ENCODE assay signal across 25 cellular contexts in genomic region chr12:80967565-80967964, GRCh38. TPM values are rescaled to one million over a fixed set of nuclear protein-coding genes. Genes with fewer than 3 reads are reported as not detected.
DNase-seq lines count a peak whose midpoint lies in the region; ATAC-seq, FAIRE-seq and TF ChIP-seq lines count a peak whose summit lies in the region.
"Had no signal": no experiment of that assay in that cellular context is flagged by ENCODE, and none has a peak within 500 bp of the region (broad histone marks: within the 10 kb centered on the region; RNA-seq: fewer than 3 reads in every experiment).

No MANE protein-coding gene starts in this region.

- H3K27ac ChIP-seq in HepG2 (ENCODE audit: extremely low read length, insufficient read depth, low read length), result no peak overlapping the region
- no peak overlapping the region for H3K27ac ChIP-seq in right lobe of liver
- H3K27ac ChIP-seq in IMR-90 (ENCODE audit: insufficient read depth, low read length), result no peak overlapping the region
- H3K27ac ChIP-seq in hepatocyte, result no peak overlapping the region
- H3K27ac ChIP-seq: 22Rv1, BLaER1 had no signal

- H2AK5ac ChIP-seq in IMR-90 (ENCODE audit: low read depth, low read length), result no peak overlapping the region

- no peak for DNase-seq in HepG2 (ENCODE audit: low spot score)
- DNase-seq in right lobe of liver, result no peak
- no peak for DNase-seq in IMR-90
- DNase-seq in hepatocyte (ENCODE audit: low spot score), result no peak
- DNase-seq in NCI-H1417 treated with DMSO at 0.1 percent for 48 hours (lab: John Stamatoyannopoulos, UW), result no peak
- DNase-seq: ACHN; BE2C; C1 segment of cervical spinal cord; Caco-2; Calu3; CD4-positive, alpha-beta T cell; CD8-positive, alpha-beta T cell; DMS153; DMS53; DMS79; DND-41; EL; GDM1 had no signal

- TF ChIP-seq CTCF in HepG2 (CRISPR knock-in tag; IDR thresholded peaks at IDR 0.05), result no peak
- no peak for TF ChIP-seq CTCF in right lobe of liver (IDR thresholded peaks at IDR 0.05)
- TF ChIP-seq CTCF in IMR-90 (conservative IDR thresholded peaks at IDR 0.05; ENCODE audit: low read depth, low read length), result no peak
- TF ChIP-seq CTCF in hepatocyte (IDR thresholded peaks at IDR 0.05; ENCODE audit: poor library complexity), result no peak

- no peaks in the 10 kb centered on the region for H3K79me1 ChIP-seq in IMR-90 (ENCODE audit: low read depth in 1 of 2, low read length in 2 of 2)

- H3K4me1 ChIP-seq in HepG2 (ENCODE audit: insufficient read depth, low read length) (no peaks in the 10 kb centered on the region), right lobe of liver (no peaks in the 10 kb centered on the region), IMR-90 (ENCODE audit: control insufficient read depth, insufficient read depth, low read length) (no peaks in the 10 kb centered on the region), hepatocyte (ENCODE audit: insufficient read depth) (no peaks in the 10 kb centered on the region)
- H3K4me1 ChIP-seq: BE2C, BLaER1, Caco-2 had no signal

- H3K9me1 ChIP-seq in IMR-90 (ENCODE audit: insufficient read depth, low read length), result no peaks in the 10 kb centered on the region

- no peaks in the 10 kb centered on the region for H3K36me3 ChIP-seq in HepG2 (replicated peaks in 1 of 2; ENCODE audit: control insufficient read depth in 1 of 2, insufficient read depth in 2 of 2, low read length in 2 of 2)
- no peaks in the 10 kb centered on the region for H3K36me3 ChIP-seq in right lobe of liver
- H3K36me3 ChIP-seq in IMR-90 (ENCODE audit: control insufficient read depth, insufficient read depth, low read length), result no peaks in the 10 kb centered on the region
- no peaks in the 10 kb centered on the region for H3K36me3 ChIP-seq in hepatocyte (replicated peaks; ENCODE audit: insufficient read depth, low read depth)
- H3K36me3 ChIP-seq: BE2C, BLaER1 had no signal

- no peak overlapping the region for H4K8ac ChIP-seq in IMR-90 (ENCODE audit: low read depth in 2 of 2, low read length in 2 of 2)

- in situ Hi-C loops in HepG2 (cut with HindIII; ENCODE audit: extremely low pct_ligation_motif_present, low pct_unique_long_range_greater_than_20kb) (no loop called here), IMR-90 (cut with MboI; ENCODE audit: low sequenced_read_pairs) (no loop called here)

- no peak overlapping the region for H3K9ac ChIP-seq in HepG2 (ENCODE audit: insufficient read depth, low read depth, low read length)
- no peak overlapping the region for H3K9ac ChIP-seq in IMR-90 (ENCODE audit: low read depth, low read length)
- H3K9ac ChIP-seq: BLaER1 had no signal

- H2BK15ac ChIP-seq in IMR-90 (ENCODE audit: low read depth, low read length), result no peak overlapping the region

- 18% methylated on average over 3 of the region's 3 CpGs for WGBS in HepG2 (ENCODE audit: low lambda C conversion rate)
- WGBS in right lobe of liver (ENCODE audit: insufficient coverage, low coverage, low lambda C conversion rate, missing lambda C conversion rate), result 70% methylated on average over 3 of the region's 3 CpGs
- WGBS in IMR-90 (ENCODE audit: extremely low coverage in 2 of 2, insufficient read length in 1 of 2), 2 experiments, result no CpG with 5 or more reads among the region's 3 CpGs
- WGBS in hepatocyte (ENCODE audit: low lambda C conversion rate, missing lambda C conversion rate), result 82% methylated on average over 3 of the region's 3 CpGs

- dilution Hi-C loops in IMR-90 (cut with HindIII; ENCODE audit: low sequenced_read_pairs, unreplicated experiment), result no loop called here

- H3K56ac ChIP-seq in IMR-90 (ENCODE audit: extremely low read depth, insufficient read depth, low read length), result no peak overlapping the region

- H2BK20ac ChIP-seq in IMR-90 (ENCODE audit: low read depth, low read length), result no peak overlapping the region

- H3K79me2 ChIP-seq in HepG2 (ENCODE audit: insufficient read depth, low read length) (no peaks in the 10 kb centered on the region), hepatocyte (no peaks in the 10 kb centered on the region)

- no peak overlapping the region for H3K14ac ChIP-seq in IMR-90 (replicated peaks; ENCODE audit: low read depth, low read length)

- H3K9me3 ChIP-seq in HepG2 (ENCODE audit: low read length), result no peaks in the 10 kb centered on the region
- H3K9me3 ChIP-seq in right lobe of liver, result no peaks in the 10 kb centered on the region
- H3K9me3 ChIP-seq in IMR-90 (ENCODE audit: control insufficient read depth, insufficient read depth, low read length), result no peaks in the 10 kb centered on the region
- H3K9me3 ChIP-seq in hepatocyte (ENCODE audit: low read depth), result no peaks in the 10 kb centered on the region
- H3K9me3 ChIP-seq: BE2C, BLaER1, Caco-2 had no signal

- H3K27me3 ChIP-seq in HepG2 (ENCODE audit: control insufficient read depth in 1 of 2, insufficient read depth in 2 of 2, low read length in 2 of 2), result no peaks in the 10 kb centered on the region
- no peaks in the 10 kb centered on the region for H3K27me3 ChIP-seq in right lobe of liver
- no peaks in the 10 kb centered on the region; the same call in 1 of the 2 replicates for H3K27me3 ChIP-seq in IMR-90 (ENCODE audit: control insufficient read depth, insufficient read depth, low read length)
- H3K27me3 ChIP-seq in hepatocyte, result no peaks in the 10 kb centered on the region
- H3K27me3 ChIP-seq: BLaER1 had no signal

- H3K4me2 ChIP-seq in HepG2 (ENCODE audit: low read depth, low read length) (no peak overlapping the region), IMR-90 (ENCODE audit: low read depth, low read length) (no peak overlapping the region), hepatocyte (no peak overlapping the region)
- H3K4me2 ChIP-seq: BLaER1 had no signal

- H3K4me3 ChIP-seq in HepG2 (replicated peaks in 1 of 3; ENCODE audit: insufficient read depth in 1 of 3, low read depth in 2 of 3, low read length in 3 of 3) (no peak overlapping the region), right lobe of liver (no peak overlapping the region), IMR-90 (ENCODE audit: insufficient read depth, low read depth, low read length) (no peak overlapping the region), hepatocyte (no peak overlapping the region)
- H3K4me3 ChIP-seq: BLaER1, GM12878 had no signal

- H2BK5ac ChIP-seq in IMR-90 (ENCODE audit: low read depth, low read length, poor library complexity, severe bottlenecking), result no peak overlapping the region

- TF ChIP-seq RAD21 in HepG2 (CRISPR knock-in tag; IDR thresholded peaks at IDR 0.05) (no peak), IMR-90 (IDR thresholded peaks at IDR 0.05; ENCODE audit: low read length) (no peak)

- H4K5ac ChIP-seq in IMR-90 (ENCODE audit: low read depth, low read length), result no peak overlapping the region

- H2AFZ ChIP-seq in HepG2 (ENCODE audit: low read length), result no peak overlapping the region
- no peak overlapping the region for H2AFZ ChIP-seq in IMR-90 (replicated peaks; ENCODE audit: low read length, poor library complexity)
- H2AFZ ChIP-seq in hepatocyte, result no peak overlapping the region

- BruUV-seq in HepG2 (replicated peaks; lab: Mats Ljungman, UMichigan) (no TSS peak), IMR-90 (replicated peaks; lab: Mats Ljungman, UMichigan) (no TSS peak)

- intact Hi-C loops in HepG2 (cut with micrococcal nuclease; ENCODE audit: unreplicated experiment) (no loop called here), right lobe of liver (cut with DNase I) (no loop called here), IMR-90 (cut with micrococcal nuclease) (no loop called here)

- no peak for ATAC-seq in HepG2
- ATAC-seq in right lobe of liver, result no peak
- ATAC-seq in IMR-90 (ENCODE audit: low read depth), result no peak
- ATAC-seq: CD8-positive, alpha-beta T cell; GM12878 had no signal

- no peaks in the 10 kb centered on the region for H4K20me1 ChIP-seq in HepG2 (ENCODE audit: insufficient read depth, low read length)
- no peaks in the 10 kb centered on the region for H4K20me1 ChIP-seq in IMR-90 (ENCODE audit: insufficient read depth, low read length)
- H4K20me1 ChIP-seq in hepatocyte (ENCODE audit: insufficient read depth, poor library complexity, severe bottlenecking), result no peaks in the 10 kb centered on the region
- H4K20me1 ChIP-seq: BLaER1 had no signal

- no peak overlapping the region for H4K91ac ChIP-seq in IMR-90 (ENCODE audit: insufficient read depth, low read depth, low read length)

- no peak overlapping the region for H3K4ac ChIP-seq in IMR-90 (ENCODE audit: low read depth, low read length)

- POLR2A ChIA-PET in HepG2 (lab: Yijun Ruan, JAX) (no interaction called here), IMR-90 (lab: Charles Lee; ENCODE audit: unreplicated experiment) (no interaction called here)

- TF ChIP-seq EP300 in HepG2 (IDR thresholded peaks at IDR 0.05; ENCODE audit: low read depth in 2 of 2, low read length in 2 of 2) (no peak), HepG2 (CRISPR knock-in tag; IDR thresholded peaks at IDR 0.05; ENCODE audit: borderline replicate concordance) (no peak)

- CTCF ChIA-PET in HepG2 (lab: Yijun Ruan, JAX; ENCODE audit: low intra/inter-chr PET ratio, low total read pairs), result no interaction called here
- CTCF ChIA-PET in IMR-90 (lab: Yijun Ruan, JAX), result no interaction called here

- no peaks in the 10 kb centered on the region for H3K9me2 ChIP-seq in hepatocyte (replicated peaks; ENCODE audit: insufficient read depth)

- no peak overlapping the region for H3K18ac ChIP-seq in IMR-90 (ENCODE audit: low read depth, low read length)

- no peak overlapping the region for H2AK9ac ChIP-seq in IMR-90 (replicated peaks; ENCODE audit: low read depth, low read length, poor library complexity)

- FAIRE-seq in HepG2 (lab: Jason Lieb, UNC), result no peak
- FAIRE-seq: D721Med, GM12878, GM12892, GM18507 had no signal

- TF ChIP-seq POLR2A in HepG2 (IDR thresholded peaks at IDR 0.05; ENCODE audit: insufficient read depth in 1 of 2, low read depth in 2 of 2, low read length in 2 of 2), result no peak
- no peak for TF ChIP-seq POLR2A in right lobe of liver (IDR thresholded peaks at IDR 0.05)
- no peak for TF ChIP-seq POLR2A in IMR-90 (IDR thresholded peaks at IDR 0.05; ENCODE audit: low read depth, low read length)

- no peak overlapping the region for H3K23ac ChIP-seq in IMR-90 (ENCODE audit: low read depth, low read length)

- H2BK120ac ChIP-seq in IMR-90 (ENCODE audit: low read depth, low read length), result no peak overlapping the region

RNA-seq across cellular contexts. Expression of gene LIN7A, which starts 29.8 kb away (rescaled TPM):
- 18.5 and 31.9 TPM in 2 replicates for total RNA-seq in HepG2 (2016; rRNA removed; fragmentation: Illumina TruSeq; extraction: Trizol)
- total RNA-seq in HepG2 (2016; cell fraction: cytosol; rRNA removed; fragmentation: Illumina TruSeq; extraction: Trizol; ENCODE audit: low read depth), result 4.5 and 5.5 TPM in 2 replicates
- total RNA-seq in HepG2 (2016; cell fraction: insoluble cytoplasmic fraction; rRNA removed; fragmentation: Illumina TruSeq; extraction: Trizol), result 18.8 and 29.3 TPM in 2 replicates
- 6.1 and 6.3 TPM in 2 replicates for total RNA-seq in HepG2 (2016; cell fraction: membrane; rRNA removed; fragmentation: Illumina TruSeq; extraction: Trizol)
- 15.4 and 20.0 TPM in 2 replicates for total RNA-seq in HepG2 (2016; cell fraction: nucleus; rRNA removed; fragmentation: Illumina TruSeq; extraction: Trizol)
- 14.4 and 19.2 TPM in 2 replicates for polyA plus RNA-seq in HepG2 (2011; rRNA removed)
- 13.9 and 17.2 TPM in 2 replicates for polyA plus RNA-seq in HepG2 (2011; cell fraction: cytosol; rRNA removed)
- polyA plus RNA-seq in HepG2 (2011; cell fraction: nucleus; rRNA removed), result 10.1 and 11.0 TPM in 2 replicates
- polyA plus RNA-seq in HepG2 (2012), result 17.4 and 20.6 TPM in 2 replicates
- polyA plus RNA-seq in HepG2 (2016; cell fraction: cytosol; fragmentation: Illumina TruSeq; extraction: Trizol; ENCODE audit: low read depth), result 3.4 and 3.8 TPM in 2 replicates
- 25.6 and 26.5 TPM in 2 replicates for polyA plus RNA-seq in HepG2 (2016; cell fraction: insoluble cytoplasmic fraction; fragmentation: Illumina TruSeq; extraction: Trizol; ENCODE audit: low read depth)
- 4.4 and 5.9 TPM in 2 replicates for polyA plus RNA-seq in HepG2 (2016; cell fraction: membrane; fragmentation: Illumina TruSeq; extraction: Trizol; ENCODE audit: low read depth)
- 16.7 and 18.0 TPM in 2 replicates for polyA plus RNA-seq in HepG2 (2016; cell fraction: nucleus; fragmentation: Illumina TruSeq; extraction: Trizol; ENCODE audit: insufficient read depth, low read depth)
- 13.0 TPM in 1 of 2 replicates, not detected in the other for polyA minus RNA-seq in HepG2 (2011; rRNA and poly(A)+ RNA removed; ENCODE audit: low replicate concordance)
- 15.1 and 15.6 TPM in 2 replicates for polyA minus RNA-seq in HepG2 (2011; cell fraction: cytosol; rRNA and poly(A)+ RNA removed)
- 35.3 and 37.2 TPM in 2 replicates for polyA minus RNA-seq in HepG2 (2011; cell fraction: nucleus; rRNA and poly(A)+ RNA removed)
- 10 to 100 TPM; 13.4 to 23.0 (median 20.2) TPM for total RNA-seq in right lobe of liver
- 23.9 and 24.7 TPM in 2 replicates for total RNA-seq in IMR-90 (2012; rRNA removed)
- polyA plus RNA-seq in IMR-90 (2012; rRNA removed), result 9.1 and 10.8 TPM in 2 replicates
- 1.6 and 2.3 TPM in 2 replicates for polyA plus RNA-seq in IMR-90 (2012; cell fraction: cytosol; rRNA removed)
- polyA plus RNA-seq in IMR-90 (2012; cell fraction: nucleus; rRNA removed; ENCODE audit: low replicate concordance), result 1.7 and 16.1 TPM in 2 replicates
- 9.9 and 11.8 TPM in 2 replicates for total RNA-seq in hepatocyte
- 3.0 and 5.2 TPM in 2 replicates for polyA plus RNA-seq in hepatocyte
- total RNA-seq: CD4-positive, alpha-beta T cell; CD8-positive, alpha-beta T cell; G401 had no signal
